In genomic region chr16:4319454-4319853, GRCh38 we compare ENCODE assay signal across 9 cellular contexts. TPM values are rescaled to one million over a fixed set of nuclear protein-coding genes. Genes with fewer than 3 reads are reported as not detected.
DNase-seq lines count a peak whose midpoint lies in the region; ATAC-seq and TF ChIP-seq lines count a peak whose summit lies in the region.
"Had no signal": no experiment of that assay in that cellular context is flagged by ENCODE, and none has a peak within 500 bp of the region (broad histone marks: within the 10 kb centered on the region; RNA-seq: fewer than 3 reads in every experiment).

No MANE protein-coding gene starts in this region.

- peaks cover 1% of the 10 kb centered on the region; the same call in 1 of the 2 replicates for H3K36me3 ChIP-seq in BJ (ENCODE audit: control insufficient read depth, insufficient read depth, low read length)
- H3K36me3 ChIP-seq in brain microvascular endothelial cell (replicated peaks), result no peaks in the 10 kb centered on the region
- H3K36me3 ChIP-seq: right lobe of liver had no signal

- POLR2A ChIA-PET in BJ (lab: Charles Lee) (no interaction called here), HEK293T (lab: Yijun Ruan, JAX) (no interaction called here)

- no peaks in the 10 kb centered on the region for H3K9me3 Mint-ChIP-seq in nephron progenitor cell

- H3K27ac ChIP-seq in brain microvascular endothelial cell, result no peak overlapping the region
- H3K27ac ChIP-seq: right lobe of liver had no signal

- in situ Hi-C loops in brain microvascular endothelial cell (cut with HindIII; ENCODE audit: low pct_ligation_motif_present, low sequenced_read_pairs), result no loop called here

- CTCF ChIA-PET in BJ (lab: Yijun Ruan, JAX) (interaction anchor here (0.5 to 3.8 kb wide), 5 partner anchors 9 to 70 kb away, joined by 3 to 20 read pairs (median 3); no protein-coding TSS in a partner anchor), HEK293T (lab: Yijun Ruan, JAX) (interaction anchor here (1.3 kb wide), 1 partner anchor 66 kb away, joined by 4 read pairs; no protein-coding TSS in a partner anchor)

- no peak for TF ChIP-seq CTCF in BJ (IDR thresholded peaks at IDR 0.05; ENCODE audit: insufficient read depth, low read depth, low read length)
- no peak for TF ChIP-seq CTCF in nephron progenitor cell (IDR thresholded peaks at IDR 0.05)
- TF ChIP-seq CTCF in brain microvascular endothelial cell (IDR thresholded peaks at IDR 0.05; ENCODE audit: low read depth, low read length, missing control alignments), result no peak

- peak; percentile 48 for ATAC-seq in HG02798 (IDR thresholded peaks at IDR 0.05; ENCODE audit: poor library complexity, unreplicated experiment)
- ATAC-seq in GM18870 (IDR thresholded peaks at IDR 0.05; ENCODE audit: unreplicated experiment), result no peak
- ATAC-seq: right lobe of liver had no signal

- H3K4me1 Mint-ChIP-seq in nephron progenitor cell, result peaks cover 52% of the 10 kb centered on the region

- no peak for DNase-seq in BJ (ENCODE audit: low read depth)
- DNase-seq in activated gamma-delta T cell treated with anti-CD3 and anti-CD28 coated beads, Interleukin-2, amount 50 U/mL, for 16 hours (ENCODE audit: low read depth), result peak; percentile 43
- DNase-seq in nephron progenitor cell, result no peak
- DNase-seq in HEK293T (ENCODE audit: extremely low spot score), result no peak
- no peak for DNase-seq in LoVo (ENCODE audit: low spot score)
- no peak for DNase-seq in brain microvascular endothelial cell

- no peak overlapping the region for H3K27ac Mint-ChIP-seq in nephron progenitor cell

- H3K27me3 ChIP-seq in BJ (ENCODE audit: control insufficient read depth, insufficient read depth, low read length) (no peaks in the 10 kb centered on the region), brain microvascular endothelial cell (replicated peaks) (no peaks in the 10 kb centered on the region)
- H3K27me3 ChIP-seq: right lobe of liver had no signal

- H3K4me3 ChIP-seq in BJ (ENCODE audit: low read depth, low read length) (peak overlapping the region; percentile 26), brain microvascular endothelial cell (ENCODE audit: low read depth, low read length) (no peak overlapping the region)
- H3K4me3 ChIP-seq: right lobe of liver had no signal

- H3K4me3 Mint-ChIP-seq in nephron progenitor cell, result peak overlapping the region; percentile 8

- H3K27me3 Mint-ChIP-seq in nephron progenitor cell (ENCODE audit: low read depth, poor library complexity), result no peaks in the 10 kb centered on the region

- H3K36me3 Mint-ChIP-seq in nephron progenitor cell (ENCODE audit: low read depth), result no peaks in the 10 kb centered on the region

TF ChIP-seq in HEK293T, 16 proteins besides CTCF, POLR2A, EP300 and RAD21:
- TF ChIP-seq NFRKB (IDR thresholded peaks at IDR 0.05) (no peak), FOXK2 (IDR thresholded peaks at IDR 0.05) (no peak), PKNOX1 (IDR thresholded peaks at IDR 0.05) (no peak), FOXA1 (IDR thresholded peaks at IDR 0.05) (no peak), L3MBTL2 (conservative IDR thresholded peaks at IDR 0.05) (no peak), SUZ12 (IDR thresholded peaks at IDR 0.05) (no peak), HDGF (IDR thresholded peaks at IDR 0.05; ENCODE audit: borderline replicate concordance) (no peak), ARNT (IDR thresholded peaks at IDR 0.05) (no peak), SP1 (IDR thresholded peaks at IDR 0.05) (no peak), CTBP1 (IDR thresholded peaks at IDR 0.05; ENCODE audit: borderline replicate concordance) (no peak), FOXM1 (IDR thresholded peaks at IDR 0.05; ENCODE audit: borderline replicate concordance) (no peak), ELF4 (IDR thresholded peaks at IDR 0.05) (no peak)

RNA-seq across cellular contexts. Expression of gene GLIS2, which starts 3.6 kb away (rescaled TPM):
- polyA plus RNA-seq in BJ (2011; rRNA removed), result 4.8 and 8.8 TPM in 2 replicates
- polyA minus RNA-seq in BJ (2011; rRNA and poly(A)+ RNA removed), result 5.7 and 9.7 TPM in 2 replicates

RNA-seq across cellular contexts. Expression of gene PAM16, which starts 31.7 kb away (rescaled TPM):
- 33.1 and 44.2 TPM in 2 replicates for polyA plus RNA-seq in BJ (2011; rRNA removed)
- 2.5 and 7.2 TPM in 2 replicates for polyA minus RNA-seq in BJ (2011; rRNA and poly(A)+ RNA removed)

RNA-seq across cellular contexts. Expression of gene TFAP4, which starts 46.6 kb away (rescaled TPM):
- 3.6 and 4.0 TPM in 2 replicates for polyA plus RNA-seq in BJ (2011; rRNA removed)
- 10.9 and 17.1 TPM in 2 replicates for polyA minus RNA-seq in BJ (2011; rRNA and poly(A)+ RNA removed)

RNA-seq across cellular contexts. Expression of gene VASN, which starts 52.2 kb away (rescaled TPM):
- 30.0 and 71.6 TPM in 2 replicates for polyA plus RNA-seq in BJ (2011; rRNA removed)
- 16.3 and 19.6 TPM in 2 replicates for polyA minus RNA-seq in BJ (2011; rRNA and poly(A)+ RNA removed)
